Comparison of ENCODE assay signal across 26 cellular contexts in genomic region chr1:230315099-230315498, GRCh38.
"Had no signal": no experiment of that assay in that cellular context is flagged by ENCODE, and none has a peak within 500 bp of the region (broad histone marks: within the 10 kb centered on the region; RNA-seq: fewer than 3 reads in every experiment).

No MANE protein-coding gene starts in this region.

- H3K9me3 ChIP-seq: body of pancreas, tibial nerve had no signal

- DNase-seq: activated CD4-positive, alpha-beta T cell treated with anti-CD3 and anti-CD28 coated beads for 48 hours; activated CD4-positive, alpha-beta T cell treated with anti-CD3 and anti-CD28 coated beads, Interleukin-2, amount 50 U/mL, for 48 hours; activated CD8-positive, alpha-beta memory T cell treated with anti-CD3 and anti-CD28 coated beads for 24 hours; activated effector memory CD4-positive, alpha-beta T cell treated with Interleukin-2 at 50 U/mL for 16 hours; activated naive CD4-positive, alpha-beta T cell treated with Interleukin-2 at 50 U/mL for 16 hours; body of pancreas; effector memory CD4-positive, alpha-beta T cell; head of caudate nucleus; hypothalamus; immature natural killer cell; kidney; naive thymus-derived CD8-positive, alpha-beta T cell; retina; stimulated activated CD4-positive, alpha-beta T cell treated with anti-CD3 and anti-CD28 coated beads, Interleukin-1b, Interleukin-23, amount 100 ng/mL, for 48 hours; stimulated activated CD4-positive, alpha-beta T cell treated with anti-CD3 and anti-CD28 coated beads, Interleukin-4, amount 100 ng/mL, for 4 hours; stimulated activated CD8-positive, alpha-beta memory T cell treated with anti-CD3 and anti-CD28 coated beads, Interleukin-4, amount 100 ng/mL, for 48 hours; stimulated activated naive CD8-positive, alpha-beta T cell treated with anti-CD3 and anti-CD28 coated beads, Interleukin-15, amount 100 ng/mL, for 72 hours had no signal

- ATAC-seq: activated CD4-positive, CD25-positive, alpha-beta regulatory T cell treated with anti-CD3 and anti-CD28 coated beads, Interleukin-2, amount 50 U/mL, for 24 hours; body of pancreas; naive thymus-derived CD8-positive, alpha-beta T cell; stimulated activated memory B cell treated with anti-CD40 and anti-IgM and Interleukin-4, amounts not matched to agents 10 μg/mL and 1 μg/mL and 100 μg/mL, for 72 hours; stimulated activated naive CD8-positive, alpha-beta T cell treated with anti-CD3 and anti-CD28 coated beads, Interleukin-15, amount 100 ng/mL, for 72 hours had no signal

- H3K4me2 ChIP-seq: neural progenitor cell, smooth muscle cell had no signal

- H3K4me3 ChIP-seq: body of pancreas, cardiac muscle cell, coronary artery, dorsolateral prefrontal cortex, neural progenitor cell, smooth muscle cell, tibial nerve had no signal

- H3K4me1 ChIP-seq: neural progenitor cell, tibial nerve had no signal

- H3K27ac ChIP-seq: body of pancreas, cardiac muscle cell, coronary artery, neural progenitor cell, tibial nerve, VCaP had no signal

- H2AFZ ChIP-seq: neural progenitor cell had no signal

- H3K27me3 ChIP-seq: body of pancreas, cardiac muscle cell, dorsolateral prefrontal cortex, neural progenitor cell, tibial nerve had no signal

- H3K9ac ChIP-seq: neural progenitor cell had no signal

- H3K36me3 ChIP-seq: cardiac muscle cell, neural progenitor cell, tibial nerve had no signal
